Comparison of ENCODE assay signal across 7 cellular contexts in the genomic region with DNA sequence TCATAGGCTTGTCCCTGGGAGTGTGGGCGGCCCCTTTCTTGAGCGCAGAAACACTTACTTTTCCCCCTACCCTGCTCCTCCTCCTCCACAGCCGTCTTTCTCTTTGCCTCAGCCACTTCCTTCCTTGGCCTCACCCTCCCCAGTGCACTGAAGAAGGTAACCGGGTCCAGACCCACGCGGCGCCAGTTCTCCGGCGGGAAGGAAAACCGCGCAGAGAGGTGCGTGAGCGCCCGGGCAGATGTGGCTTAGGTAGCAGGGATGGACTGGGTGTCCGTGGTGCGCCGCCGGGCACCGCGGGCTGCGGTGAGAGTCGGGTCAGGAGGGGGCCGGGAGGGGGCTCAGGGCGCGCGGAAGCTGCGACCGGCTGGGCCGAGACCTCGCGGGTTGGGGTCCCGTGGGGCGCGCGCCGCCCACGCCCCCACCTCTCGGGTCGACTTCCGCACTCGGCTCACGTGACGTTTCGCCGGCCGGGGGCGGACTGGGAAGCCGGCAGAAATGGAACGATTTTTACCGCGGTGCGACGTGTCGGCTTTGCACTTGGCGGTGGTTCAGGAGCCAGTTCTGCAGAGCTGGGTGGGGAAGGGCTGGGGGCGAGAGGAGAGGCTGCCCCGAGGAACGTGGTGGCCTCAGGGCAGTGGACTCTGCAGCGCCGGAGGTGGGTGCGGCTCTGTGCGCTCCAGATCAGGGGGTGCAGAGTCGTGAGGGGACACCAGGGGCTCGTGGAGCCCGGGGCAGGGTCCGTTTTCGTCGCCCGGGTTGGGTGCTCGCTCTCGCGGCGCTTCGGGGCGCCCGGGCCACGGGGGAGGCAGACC. TPM values are rescaled to one million over a fixed set of nuclear protein-coding genes. Genes with fewer than 3 reads are reported as not detected.
DNase-seq lines count a peak whose midpoint lies in the region; ATAC-seq and TF ChIP-seq lines count a peak whose summit lies in the region.

A gene with protein sequence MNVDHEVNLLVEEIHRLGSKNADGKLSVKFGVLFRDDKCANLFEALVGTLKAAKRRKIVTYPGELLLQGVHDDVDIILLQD (plus strand): TSS at position 88 of the 812 bp plus-strand sequence. CDS start 5,416 bp downstream, outside the sequence.

- H3K36me3 ChIP-seq in breast epithelium (no peaks in the 10 kb centered on the region), spleen (peaks cover 0 to 12% (median 1%) of the 10 kb centered on the region in 6 donors)

- TF ChIP-seq POLR2A in breast epithelium (IDR thresholded peaks at IDR 0.05) = no peak
- TF ChIP-seq POLR2A in spleen (IDR thresholded peaks at IDR 0.05) = peak in 1 of 3 donors; percentile 55

- TF ChIP-seq CTCF in VCaP (conservative IDR thresholded peaks at IDR 0.05) (no peak), breast epithelium (IDR thresholded peaks at IDR 0.05) (no peak), spleen (IDR thresholded peaks at IDR 0.05 in 8 of 11, conservative IDR thresholded peaks at IDR 0.05 in 3 of 11) (peak in 2 of 11 experiments; percentile 7 to 10)

- peak within 1 kb of the TSS; percentile 72 to 100 (median 96) for H3K4me3 ChIP-seq in breast epithelium
- H3K4me3 ChIP-seq in spleen = peak within 1 kb of the TSS; percentile 89 to 98 (median 98)

- DNase-seq in NCI-H187 (lab: John Stamatoyannopoulos, UW) = peak; percentile 43 to 77
- peak; percentile 67 for DNase-seq in breast epithelium (ENCODE audit: low spot score in 2 of 2)
- DNase-seq in iPS-NIHi11 (ENCODE audit: low spot score) = peak; percentile 81
- DNase-seq in spleen = peak; percentile 94

- H3K27ac ChIP-seq in VCaP (peak within 1 kb of the TSS; percentile 64), breast epithelium (peak within 1 kb of the TSS; percentile 82 to 90), spleen (peak within 1 kb of the TSS; percentile 85 to 97 (median 92))

- WGBS in spleen, 5 donors = 0 to 1% (median 0%) methylated on average over 41 to 77 of the region's 77 CpGs

- no peaks in the 10 kb centered on the region for H3K27me3 ChIP-seq in breast epithelium
- H3K27me3 ChIP-seq in spleen (replicated peaks in 1 of 7) = no peaks in the 10 kb centered on the region

- H3K4me1 ChIP-seq in breast epithelium (no peaks in the 10 kb centered on the region), spleen (peaks cover 8 to 67% (median 37%) of the 10 kb centered on the region in 6 donors)

- intact Hi-C loops in breast epithelium (cut with DNase I; ENCODE audit: low total_unique reads) = no loop called here
- intact Hi-C loops in spleen (cut with DNase I; ENCODE audit: low total_unique reads) = no loop called here

- H3K9me3 ChIP-seq in breast epithelium (no peaks in the 10 kb centered on the region), spleen (no peaks in the 10 kb centered on the region)

- ATAC-seq in GM18511 (IDR thresholded peaks at IDR 0.05; ENCODE audit: unreplicated experiment) (peak; percentile 66), HG02884 (IDR thresholded peaks at IDR 0.05; ENCODE audit: unreplicated experiment) (peak; percentile 57)

RNA-seq across cellular contexts. Expression of the gene that starts here (rescaled TPM):
- total RNA-seq in breast epithelium (10 to 100 TPM; 10.9 to 26.9 (median 17.4) TPM), spleen (10 to 100 TPM; 56.5 to 89.4 (median 69.3) TPM)
- 100 to 1,000 TPM in 2 of 3 donors, 10 to 100 TPM in 1; 76.4 to 183 (median 148) TPM for polyA plus RNA-seq in spleen

Comparison
In these comparisons a context has a peak if more than half of its experiments do, and no peak if none do; other contexts are left out.
1. Peak in every context shown above with its lines: DNase-seq, ATAC-seq, H3K4me3 ChIP-seq and H3K27ac ChIP-seq.